In genomic region chr18:76722224-76723061, GRCh38 we compare ENCODE assay signal across 15 cellular contexts.
"Had no signal": no experiment of that assay in that cellular context is flagged by ENCODE, and none has a peak within 500 bp of the region (broad histone marks: within the 10 kb centered on the region; RNA-seq: fewer than 3 reads in every experiment).

No MANE protein-coding gene starts in this region.

- H3K36me3 ChIP-seq: cardiac muscle cell, esophagus squamous epithelium, ovary had no signal

- H3K9me3 ChIP-seq: esophagus squamous epithelium, ovary, testis had no signal

- H3K36me3 Mint-ChIP-seq: naive B cell had no signal

- H3K4me3 ChIP-seq: cardiac muscle cell, esophagus squamous epithelium, lung, ovary, testis had no signal

- H3K27me3 ChIP-seq: cardiac muscle cell, esophagus squamous epithelium, ovary, testis had no signal

- H3K4me3 Mint-ChIP-seq: activated B cell treated with CpG ODN at 0.5 μM for 24 hours, naive B cell had no signal

- H3K27ac Mint-ChIP-seq: activated B cell treated with CpG ODN at 0.5 μM for 24 hours; stimulated activated naive CD8-positive, alpha-beta T cell treated with anti-CD3 and anti-CD28 coated beads, Interleukin-15, amount 100 ng/mL, for 72 hours had no signal

- H3K9me3 Mint-ChIP-seq: activated B cell treated with CpG ODN at 0.5 μM for 24 hours; naive B cell; stimulated activated naive CD8-positive, alpha-beta T cell treated with anti-CD3 and anti-CD28 coated beads, Interleukin-15, amount 100 ng/mL, for 72 hours had no signal

- H3K27ac ChIP-seq: cardiac muscle cell, esophagus squamous epithelium, ovary, testis had no signal

- H3K4me1 Mint-ChIP-seq: activated B cell treated with CpG ODN at 0.5 μM for 24 hours had no signal

- DNase-seq: activated B cell treated with CpG ODN at 0.5 μM for 24 hours; activated CD4-positive, alpha-beta T cell treated with anti-CD3 and anti-CD28 coated beads, Interleukin-2, amount 50 U/mL, for 1 hour; esophagus squamous epithelium; foreskin fibroblast; glutamatergic neuron; left colon; naive B cell; ovary; retina; stimulated activated CD4-positive, alpha-beta T cell treated with anti-CD3 and anti-CD28 coated beads, Interleukin-15, amount 100 ng/mL, for 24 hours; stimulated activated CD4-positive, alpha-beta T cell treated with anti-CD3 and anti-CD28 coated beads, Interleukin-4, amount 100 ng/mL, for 4 hours; stimulated activated naive CD8-positive, alpha-beta T cell treated with anti-CD3 and anti-CD28 coated beads, Interleukin-15, amount 100 ng/mL, for 72 hours; testis had no signal

- H3K4me1 ChIP-seq: esophagus squamous epithelium, testis had no signal

- ATAC-seq: left colon had no signal
